In the genomic region with DNA sequence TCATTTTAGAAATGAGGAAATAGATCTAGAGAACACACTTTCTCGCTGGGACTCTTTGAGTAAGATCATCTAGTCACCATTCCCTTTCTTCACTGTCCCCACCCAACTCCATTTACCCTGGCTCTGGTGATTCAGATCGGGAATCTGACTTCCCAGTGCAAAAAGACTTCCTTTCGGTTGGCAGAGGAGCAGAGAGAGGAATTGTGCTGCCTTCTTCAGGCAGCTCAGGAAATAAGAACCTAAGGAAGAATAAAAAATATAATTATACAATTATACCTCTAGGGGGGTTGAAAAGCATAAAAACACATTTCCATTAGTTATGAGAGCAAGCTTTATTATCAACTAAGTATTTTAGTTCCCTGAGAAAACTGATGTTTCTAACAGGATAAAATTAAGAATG, we compare ENCODE assay signal across 15 cellular contexts. TPM values are rescaled to one million over a fixed set of nuclear protein-coding genes. Genes with fewer than 3 reads are reported as not detected.
DNase-seq lines count a peak whose midpoint lies in the region; ATAC-seq, FAIRE-seq and TF ChIP-seq lines count a peak whose summit lies in the region.
"Had no signal": no experiment of that assay in that cellular context is flagged by ENCODE, and none has a peak within 500 bp of the region (broad histone marks: within the 10 kb centered on the region; RNA-seq: fewer than 3 reads in every experiment).

No MANE protein-coding gene starts in this region.

- peaks cover 38% of the 10 kb centered on the region for H3K36me3 ChIP-seq in A673 (ENCODE audit: insufficient read depth, low read length, poor library complexity, severe bottlenecking)
- peaks cover 46% of the 10 kb centered on the region for H3K36me3 ChIP-seq in SK-N-MC (ENCODE audit: insufficient read depth, low read length)
- peaks cover 5 to 98% (median 36%) of the 10 kb centered on the region in 4 donors for H3K36me3 ChIP-seq in sigmoid colon
- H3K36me3 ChIP-seq in aorta (ENCODE audit: control insufficient read depth in 1 of 2, insufficient read depth in 2 of 2, low read length in 1 of 2): peaks cover 6 to 14% of the 10 kb centered on the region in 2 donors

- H3K27me3 ChIP-seq in A673 (replicated peaks; ENCODE audit: insufficient read depth, low read depth, low read length, poor library complexity): no peaks in the 10 kb centered on the region
- no peaks in the 10 kb centered on the region for H3K27me3 ChIP-seq in sigmoid colon
- no peaks in the 10 kb centered on the region for H3K27me3 ChIP-seq in aorta (ENCODE audit: control insufficient read depth in 1 of 2, insufficient read depth in 2 of 2, low read length in 1 of 2)
- H3K27me3 ChIP-seq: upper lobe of right lung had no signal

- H3K4me3 ChIP-seq in A673 (ENCODE audit: low read depth, low read length, poor library complexity, severe bottlenecking): no peak overlapping the region
- peak overlapping the region; percentile 54; the same call in 1 of the 2 replicates for H3K4me3 ChIP-seq in SK-N-MC
- no peak overlapping the region for H3K4me3 ChIP-seq in fibroblast of pulmonary artery (replicated peaks; ENCODE audit: low read depth, low read length)
- no peak overlapping the region for H3K4me3 ChIP-seq in sigmoid colon
- no peak overlapping the region for H3K4me3 ChIP-seq in aorta (ENCODE audit: low read length in 2 of 2)
- H3K4me3 ChIP-seq: GM12878, smooth muscle cell, upper lobe of right lung had no signal

- intact Hi-C loops in A673 (cut with micrococcal nuclease; ENCODE audit: unreplicated experiment) (no loop called here), sigmoid colon (cut with DNase I) (no loop called here), aorta (cut with DNase I) (loop anchor here in 1 of 2 donors (10.0 kb wide), 1 partner anchor 473 kb away; no protein-coding TSS in a partner anchor)

- peak; percentile 90 for FAIRE-seq in G401.6 (lab: Jason Lieb, UNC)
- FAIRE-seq: GM12878 had no signal

- no TSS peak for BruUV-seq in A673 (replicated peaks; lab: Mats Ljungman, UMichigan)

- TF ChIP-seq CTCF in A673 (conservative IDR thresholded peaks at IDR 0.05; ENCODE audit: low read depth, low read length) (peak; percentile 55), fibroblast of pulmonary artery (IDR thresholded peaks at IDR 0.05; ENCODE audit: low read length, missing control alignments) (peak; percentile 50), sigmoid colon (IDR thresholded peaks at IDR 0.05) (no peak)

- peak; percentile 63 for DNase-seq in A673 (ENCODE audit: low spot score)
- no peak for DNase-seq in SK-N-MC (ENCODE audit: low read depth, low spot score)
- DNase-seq in fibroblast of pulmonary artery (ENCODE audit: low read depth): peak; percentile 64
- no peak for DNase-seq in sigmoid colon
- no peak for DNase-seq in NCI-H524 (lab: John Stamatoyannopoulos, UW)
- DNase-seq in aorta: no peak
- DNase-seq: erythroblast, H9, islet precursor cell, NCI-H2227 treated with DMSO at 0.1 percent for 48 hours, upper lobe of right lung had no signal

- CTCF ChIA-PET in A673 (lab: Charles Lee): no interaction called here

- H3K9ac ChIP-seq in SK-N-MC (ENCODE audit: insufficient read length): no peak overlapping the region

- 79 to 83% methylated on average over 3 of the region's 3 CpGs for WGBS in sigmoid colon, 2 donors
- 44 to 52% methylated on average over 3 of the region's 3 CpGs for WGBS in aorta, 2 donors

- POLR2A ChIA-PET in A673 (lab: Charles Lee; ENCODE audit: low non-redundant PET): no interaction called here

- ATAC-seq in aorta (ENCODE audit: low FRiP score) (no peak), GM18502 (IDR thresholded peaks at IDR 0.05; ENCODE audit: poor library complexity, unreplicated experiment) (no peak)
- ATAC-seq: GM12878, upper lobe of right lung had no signal

- TF ChIP-seq EP300 in sigmoid colon (IDR thresholded peaks at IDR 0.05): no peak

- TF ChIP-seq POLR2A in sigmoid colon (IDR thresholded peaks at IDR 0.05): no peak

- H3K27ac ChIP-seq in A673 (ENCODE audit: low read depth, low read length, poor library complexity, severe bottlenecking) (peak overlapping the region; percentile 56), SK-N-MC (peak overlapping the region; percentile 96), sigmoid colon (no peak overlapping the region), aorta (ENCODE audit: low read depth in 1 of 2, low read length in 2 of 2) (no peak overlapping the region)
- H3K27ac ChIP-seq: upper lobe of right lung had no signal

- H3K4me1 ChIP-seq in A673 (ENCODE audit: insufficient read depth, low read length, poor library complexity, severe bottlenecking) (peaks cover 43% of the 10 kb centered on the region), sigmoid colon (no peaks in the 10 kb centered on the region), aorta (ENCODE audit: control insufficient read depth in 1 of 2, insufficient read depth in 2 of 2, low read length in 2 of 2) (no peaks in the 10 kb centered on the region)
- H3K4me1 ChIP-seq: upper lobe of right lung had no signal

- H3K9me3 ChIP-seq in A673 (ENCODE audit: low read depth, low read length, poor library complexity, severe bottlenecking) (no peaks in the 10 kb centered on the region), SK-N-MC (ENCODE audit: low read depth, low read length) (no peaks in the 10 kb centered on the region), sigmoid colon (no peaks in the 10 kb centered on the region), aorta (ENCODE audit: control insufficient read depth, low read length) (no peaks in the 10 kb centered on the region)
- H3K9me3 ChIP-seq: upper lobe of right lung had no signal

RNA-seq across cellular contexts. Expression of a gene that starts 9.3 kb away (rescaled TPM):
- 1.0 and 1.6 TPM in 2 replicates for total RNA-seq in A673 (2021)
- under 1 TPM in 1 of 4 donors, not detected in 3; 0.36 TPM for total RNA-seq in sigmoid colon
- under 1 TPM in 1 of 3 donors, not detected in 2; 0.06 TPM for polyA plus RNA-seq in sigmoid colon
- 1 to 10 TPM in 1 of 2 donors, under 1 TPM in 1; 0.30 to 1.0 TPM for total RNA-seq in aorta
- not detected for polyA plus RNA-seq in aorta
- total RNA-seq: GM12878, H9 had no signal
- polyA plus RNA-seq: smooth muscle cell had no signal

Comparison
In these comparisons a context has a peak if more than half of its experiments do, and no peak if none do; other contexts are left out.
1. DNase-seq: peak in A673 (single experiment) and fibroblast of pulmonary artery (single experiment); none in SK-N-MC (single experiment), sigmoid colon (single experiment), NCI-H524 (0 of 2) and aorta (0 of 2).
2. H3K27ac ChIP-seq: peak in A673 (single experiment) and SK-N-MC (single experiment); none in sigmoid colon (0 of 4) and aorta (0 of 2).
3. CTCF ChIP-seq: peak in A673 (single experiment) and fibroblast of pulmonary artery (single experiment); none in sigmoid colon (0 of 4).